Comparison of ENCODE assay signal across 1 cellular context in genomic region chr2:108944601-108945241, GRCh38.
A peak's percentile ranks its signal among the peaks of the same experiment; 100 is the strongest.
TF ChIP-seq lines count a peak whose summit lies in the region.

No MANE protein-coding gene starts in this region.

TF ChIP-seq in HepG2, 621 proteins besides CTCF, POLR2A, EP300 and RAD21 (continued from another document):
- TF ChIP-seq PRDM15 (CRISPR knock-in tag; IDR thresholded peaks at IDR 0.05) (no peak), MEIS2 (CRISPR knock-in tag; IDR thresholded peaks at IDR 0.05) (no peak), ZNF253 (CRISPR knock-in tag; IDR thresholded peaks at IDR 0.05; ENCODE audit: borderline replicate concordance) (no peak), ZBED4 (CRISPR knock-in tag; IDR thresholded peaks at IDR 0.05; ENCODE audit: borderline replicate concordance) (no peak), ZNF280B (CRISPR knock-in tag; IDR thresholded peaks at IDR 0.05; ENCODE audit: borderline replicate concordance) (peak; percentile 63; the same call in 1 of the 2 replicates), KLF9 (CRISPR knock-in tag; IDR thresholded peaks at IDR 0.05; ENCODE audit: low read depth) (no peak), ARID3A (IDR thresholded peaks at IDR 0.05; ENCODE audit: low read depth, low read length) (peak; percentile 61; the same call in 1 of the 2 replicates), ZBTB26 (CRISPR knock-in tag; IDR thresholded peaks at IDR 0.05; ENCODE audit: borderline replicate concordance) (no peak), ARID4A (CRISPR knock-in tag; IDR thresholded peaks at IDR 0.05; ENCODE audit: borderline replicate concordance) (0 out of 2 replicates have a peak, but pooled peaks have one; percentile 13), U2AF1 (optimal IDR thresholded peaks at IDR 0.05; ENCODE audit: low read depth, low read length) (no peak), SRF (IDR thresholded peaks at IDR 0.05; ENCODE audit: low read depth, low read length) (no peak), SMYD3 (CRISPR knock-in tag; IDR thresholded peaks at IDR 0.05) (no peak), GMEB2 (CRISPR knock-in tag; IDR thresholded peaks at IDR 0.05; ENCODE audit: low read depth) (no peak), GZF1 (CRISPR knock-in tag; IDR thresholded peaks at IDR 0.05) (0 out of 2 replicates have a peak, but pooled peaks have one; percentile 78), CCAR2 (optimal IDR thresholded peaks at IDR 0.05; ENCODE audit: low read depth, low read length) (no peak), SMARCC2 (IDR thresholded peaks at IDR 0.05) (no peak), FOXP1 (IDR thresholded peaks at IDR 0.05) (no peak), FOXP1 (CRISPR knock-in tag; IDR thresholded peaks at IDR 0.05) (no peak), NPAS2 (CRISPR knock-in tag; IDR thresholded peaks at IDR 0.05; ENCODE audit: borderline replicate concordance) (no peak), ZNF432 (CRISPR knock-in tag; IDR thresholded peaks at IDR 0.05; ENCODE audit: borderline replicate concordance) (no peak), ETV5 (CRISPR knock-in tag; IDR thresholded peaks at IDR 0.05; ENCODE audit: borderline replicate concordance) (no peak), NFATC3 (CRISPR knock-in tag; IDR thresholded peaks at IDR 0.05) (no peak), SMC3 (IDR thresholded peaks at IDR 0.05; ENCODE audit: low read length) (peak; percentile 53), RXRB (CRISPR knock-in tag; IDR thresholded peaks at IDR 0.05; ENCODE audit: borderline replicate concordance) (no peak), CBFB (CRISPR knock-in tag; IDR thresholded peaks at IDR 0.05) (no peak), ZNF326 (CRISPR knock-in tag; IDR thresholded peaks at IDR 0.05; ENCODE audit: borderline replicate concordance) (no peak), HMGXB3 (CRISPR knock-in tag; IDR thresholded peaks at IDR 0.05; ENCODE audit: borderline replicate concordance) (no peak), ZFP36L2 (CRISPR knock-in tag; IDR thresholded peaks at IDR 0.05) (no peak), POLR2AphosphoS5 (IDR thresholded peaks at IDR 0.05; ENCODE audit: low read depth, low read length) (no peak)
